11 cellular contexts compared by ENCODE assay signal in the genomic region with DNA sequence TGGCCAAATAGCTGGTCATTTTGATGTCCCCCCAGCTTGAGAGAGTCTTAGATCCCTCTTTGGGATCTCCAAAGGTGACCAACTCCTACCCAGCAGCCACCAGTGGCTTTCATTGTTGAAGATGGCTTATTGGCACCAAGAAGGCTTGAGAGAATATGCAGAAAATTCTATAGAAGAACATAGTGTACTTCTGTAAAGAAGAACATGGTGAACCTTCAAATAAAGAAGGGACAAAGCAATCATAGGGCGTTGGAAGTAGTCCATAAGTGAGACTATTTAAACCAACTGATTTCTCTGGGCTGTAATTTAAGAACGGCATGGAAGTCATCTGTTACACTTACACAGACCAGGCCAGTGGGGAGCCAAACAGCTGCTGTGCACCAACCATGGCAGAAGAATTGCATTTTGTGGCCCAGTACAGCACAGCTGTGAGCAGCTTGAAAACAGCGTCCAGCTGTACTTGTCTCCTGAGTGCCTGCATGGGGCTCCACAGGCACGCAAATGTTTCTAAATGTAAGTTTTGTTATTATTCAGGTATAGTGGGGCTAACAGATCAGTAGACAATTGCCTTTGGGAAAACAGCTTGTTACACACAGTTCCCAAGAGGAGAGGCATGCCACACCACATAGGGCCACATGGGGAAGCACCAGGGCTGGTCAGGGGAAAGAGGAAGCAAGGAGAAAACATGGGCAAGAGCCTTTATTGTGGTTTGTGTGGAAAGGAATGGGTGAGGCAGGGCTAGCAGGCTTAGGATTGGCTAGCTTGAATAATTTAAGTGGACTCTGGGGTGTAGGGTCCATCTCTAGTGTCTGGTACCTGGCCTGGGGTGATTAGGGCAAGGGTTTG.
DNase-seq lines count a peak whose midpoint lies in the region; ATAC-seq and TF ChIP-seq lines count a peak whose summit lies in the region.
"Had no signal": no experiment of that assay in that cellular context is flagged by ENCODE, and none has a peak within 500 bp of the region (broad histone marks: within the 10 kb centered on the region; RNA-seq: fewer than 3 reads in every experiment).

No MANE protein-coding gene starts in this region.

- ATAC-seq in GM21360 (IDR thresholded peaks at IDR 0.05; ENCODE audit: unreplicated experiment) (peak; percentile 80), HG03378 (IDR thresholded peaks at IDR 0.05; ENCODE audit: unreplicated experiment) (peak; percentile 63)
- ATAC-seq: Panc1 had no signal

- H3K27ac Mint-ChIP-seq in immature natural killer cell, result no peak overlapping the region
- H3K27ac Mint-ChIP-seq: naive B cell had no signal

- no peaks in the 10 kb centered on the region for H3K4me1 Mint-ChIP-seq in immature natural killer cell
- H3K4me1 Mint-ChIP-seq: naive B cell had no signal

- no peaks in the 10 kb centered on the region for H3K36me3 Mint-ChIP-seq in immature natural killer cell
- H3K36me3 Mint-ChIP-seq: naive B cell had no signal

- H3K27me3 ChIP-seq in ovary, result no peaks in the 10 kb centered on the region

- H3K4me1 ChIP-seq in ovary (ENCODE audit: insufficient read depth), result no peaks in the 10 kb centered on the region

- H3K9me3 ChIP-seq in ovary, result no peaks in the 10 kb centered on the region

- TF ChIP-seq CTCF in GM10266 (IDR thresholded peaks at IDR 0.05; ENCODE audit: control insufficient read depth, insufficient read depth, low read depth, missing control alignments) (peak; percentile 17), epithelial cell of proximal tubule (conservative IDR thresholded peaks at IDR 0.05; ENCODE audit: low read depth, low read length) (peak; percentile 32), ovary (IDR thresholded peaks at IDR 0.05) (no peak)

- DNase-seq in GM10266 (ENCODE audit: extremely low spot score) (peak; percentile 7), epithelial cell of proximal tubule (ENCODE audit: low read depth) (no peak), GDM1 (lab: John Stamatoyannopoulos, UW) (no peak), immature natural killer cell (no peak), NCI-H2171 treated with DMSO at 0.1 percent for 48 hours (lab: John Stamatoyannopoulos, UW) (no peak), ovary (no peak)
- DNase-seq: naive B cell had no signal

- no peak overlapping the region for H3K4me3 Mint-ChIP-seq in immature natural killer cell

- no peak overlapping the region for H3K27ac ChIP-seq in ovary
- H3K27ac ChIP-seq: epithelial cell of prostate had no signal

- intact Hi-C loops in ovary (cut with DNase I), result no loop called here

- no peaks in the 10 kb centered on the region for H3K36me3 ChIP-seq in ovary

- TF ChIP-seq POLR2A in ovary (IDR thresholded peaks at IDR 0.05), result no peak

- H3K27me3 Mint-ChIP-seq in immature natural killer cell (ENCODE audit: low read depth in 3 of 3), result peaks cover 0 to 17% (median 2%) of the 10 kb centered on the region in 3 donors

- no peaks in the 10 kb centered on the region for H3K9me3 Mint-ChIP-seq in immature natural killer cell
- H3K9me3 Mint-ChIP-seq: naive B cell had no signal

- H3K4me3 ChIP-seq in epithelial cell of proximal tubule (ENCODE audit: low read depth, low read length) (no peak overlapping the region), ovary (no peak overlapping the region)

- TF ChIP-seq EP300 in ovary (IDR thresholded peaks at IDR 0.05), result no peak

- WGBS in ovary, 3 donors, result 46 to 60% (median 55%) methylated on average over 4 of the region's 4 CpGs

Comparison
In these comparisons a context has a peak if more than half of its experiments do, and no peak if none do; other contexts are left out.
1. CTCF ChIP-seq: peak in GM10266 (single experiment) and epithelial cell of proximal tubule (single experiment); none in ovary (0 of 3).